In the genomic region with DNA sequence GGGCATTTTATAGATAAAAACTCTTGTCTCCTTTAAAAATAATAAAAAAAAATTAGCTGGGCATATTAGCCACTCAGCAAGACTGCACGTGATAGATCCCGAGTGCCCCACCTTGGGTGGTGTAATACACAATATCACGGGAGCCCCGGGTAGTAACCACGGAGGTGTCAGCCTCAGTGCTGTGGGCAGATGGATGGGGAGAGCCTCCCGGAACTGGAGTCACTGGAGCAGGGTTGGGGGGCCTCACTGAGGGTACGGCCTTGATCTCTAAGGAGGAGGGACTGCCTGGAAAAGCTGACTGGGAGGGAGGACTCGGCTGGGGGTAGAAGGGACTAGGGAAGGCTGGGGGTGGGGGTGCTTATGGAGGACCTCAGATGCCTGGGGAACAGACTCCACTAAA, we compare ENCODE assay signal across 38 cellular contexts. TPM values are rescaled to one million over a fixed set of nuclear protein-coding genes. Genes with fewer than 3 reads are reported as not detected.
"Had no signal": no experiment of that assay in that cellular context is flagged by ENCODE, and none has a peak within 500 bp of the region (broad histone marks: within the 10 kb centered on the region; RNA-seq: fewer than 3 reads in every experiment).

No MANE protein-coding gene starts in this region.

- H3K4me1 Mint-ChIP-seq: activated naive CD4-positive, alpha-beta T cell treated with anti-CD3 and anti-CD28 coated beads, Interleukin-2, amount 10 ng/mL, durations not matched to agents 7 days and 5 days; activated naive CD4-positive, alpha-beta T cell treated with anti-CD3 and anti-CD28 coated beads, Interleukin-2, amount 50 U/mL, for 24 hours; activated naive CD8-positive, alpha-beta T cell treated with anti-CD3 and anti-CD28 coated beads for 36 hours; activated naive CD8-positive, alpha-beta T cell treated with anti-CD3 and anti-CD28 coated beads, Interleukin-2, amount 50 U/mL, for 24 hours; activated T-helper 17 cell treated with anti-CD3 and anti-CD28 coated beads, Interleukin-2, amount 50 U/mL, for 72 hours had no signal

- H3K4me3 Mint-ChIP-seq: activated naive CD4-positive, alpha-beta T cell treated with anti-CD3 and anti-CD28 coated beads for 36 hours; activated naive CD4-positive, alpha-beta T cell treated with anti-CD3 and anti-CD28 coated beads, Interleukin-2, amount 10 ng/mL, durations not matched to agents 7 days and 5 days; activated naive CD4-positive, alpha-beta T cell treated with anti-CD3 and anti-CD28 coated beads, Interleukin-2, amount 50 U/mL, for 24 hours; activated naive CD8-positive, alpha-beta T cell; activated naive CD8-positive, alpha-beta T cell treated with anti-CD3 and anti-CD28 coated beads for 36 hours; activated naive CD8-positive, alpha-beta T cell treated with anti-CD3 and anti-CD28 coated beads, Interleukin-2, amount 10 ng/mL, durations not matched to agents 7 days and 5 days; activated naive CD8-positive, alpha-beta T cell treated with anti-CD3 and anti-CD28 coated beads, Interleukin-2, amount 50 U/mL, for 24 hours; activated T-cell treated with anti-CD3 and anti-CD28 coated beads, Interleukin-2, amount 50 U/mL, for 24 hours; activated T-cell treated with anti-CD3 and anti-CD28 coated beads, Interleukin-2, amount 50 U/mL, for 4 hours; activated T-cell treated with anti-CD3 and anti-CD28 coated beads, Interleukin-2, amount 50 U/mL, for 72 hours; activated T-helper 1 cell treated with anti-CD3 and anti-CD28 coated beads, Interleukin-12 subunit alpha, Interleukin-12 subunit beta, Interleukin-2, Interleukin-4 antibody, amounts not matched to agents 30 ng/mL and 10 ng/mL and 1 ng/mL, durations not matched to agents 14 hours and 24 hours and 36 hours; activated T-helper 17 cell treated with anti-CD3 and anti-CD28 coated beads, Interleukin-2, amount 50 U/mL, for 72 hours; brain; central memory CD8-positive, alpha-beta T cell had no signal

- H3K27ac Mint-ChIP-seq: activated naive CD4-positive, alpha-beta T cell treated with anti-CD3 and anti-CD28 coated beads for 36 hours; activated naive CD4-positive, alpha-beta T cell treated with anti-CD3 and anti-CD28 coated beads, Interleukin-2, amount 10 ng/mL, durations not matched to agents 7 days and 5 days; activated naive CD4-positive, alpha-beta T cell treated with anti-CD3 and anti-CD28 coated beads, Interleukin-2, amount 50 U/mL, for 24 hours; activated naive CD8-positive, alpha-beta T cell; activated naive CD8-positive, alpha-beta T cell treated with anti-CD3 and anti-CD28 coated beads for 36 hours; activated naive CD8-positive, alpha-beta T cell treated with anti-CD3 and anti-CD28 coated beads, Interleukin-2, amount 50 U/mL, for 24 hours; activated T-cell treated with anti-CD3 and anti-CD28 coated beads, Interleukin-2, amount 50 U/mL, for 24 hours; activated T-cell treated with anti-CD3 and anti-CD28 coated beads, Interleukin-2, amount 50 U/mL, for 72 hours; activated T-helper 1 cell treated with anti-CD3 and anti-CD28 coated beads, Interleukin-12 subunit alpha, Interleukin-12 subunit beta, Interleukin-2, Interleukin-4 antibody, amounts not matched to agents 30 ng/mL and 10 ng/mL and 1 ng/mL, durations not matched to agents 14 hours and 24 hours and 36 hours; activated T-helper 17 cell treated with anti-CD3 and anti-CD28 coated beads, Interleukin-2, amount 50 U/mL, for 72 hours; activated T-helper 2 cell treated with anti-CD3 and anti-CD28 coated beads, Interferon-gamma antibody, Interleukin-2, Interleukin-4, amounts not matched to agents 10 μg/mL and 5 μg/mL and 100 μg/mL, durations not matched to agents 14 hours and 24 hours and 36 hours; brain had no signal

- DNase-seq: activated CD8-positive, alpha-beta memory T cell treated with anti-CD3 and anti-CD28 coated beads, Interleukin-2, amount 50 U/mL, for 48 hours; activated effector memory CD4-positive, alpha-beta T cell treated with Interleukin-2 at 50 U/mL for 16 hours; activated gamma-delta T cell; activated gamma-delta T cell treated with Interleukin-2 at 50 U/mL for 16 hours; activated naive CD4-positive, alpha-beta T cell; activated naive CD4-positive, alpha-beta T cell treated with anti-CD3 and anti-CD28 coated beads for 36 hours; activated naive CD4-positive, alpha-beta T cell treated with anti-CD3 and anti-CD28 coated beads, Interleukin-2, amount 10 ng/mL, durations not matched to agents 7 days and 5 days; activated naive CD4-positive, alpha-beta T cell treated with anti-CD3 and anti-CD28 coated beads, Interleukin-2, amount 50 U/mL, for 16 hours; activated naive CD4-positive, alpha-beta T cell treated with Interleukin-2 at 50 U/mL for 16 hours; activated naive CD8-positive, alpha-beta T cell treated with anti-CD3 and anti-CD28 coated beads for 36 hours; activated naive CD8-positive, alpha-beta T cell treated with anti-CD3 and anti-CD28 coated beads, Interleukin-2, amount 10 ng/mL, durations not matched to agents 7 days and 5 days; activated naive CD8-positive, alpha-beta T cell treated with anti-CD3 and anti-CD28 coated beads, Interleukin-2, amount 50 U/mL, for 24 hours; activated T-cell treated with anti-CD3 and anti-CD28 coated beads for 4 hours; activated T-cell treated with anti-CD3 and anti-CD28 coated beads, Interleukin-2, amount 50 U/mL, for 1 hour; activated T-cell treated with anti-CD3 and anti-CD28 coated beads, Interleukin-2, amount 50 U/mL, for 24 hours; activated T-cell treated with anti-CD3 and anti-CD28 coated beads, Interleukin-2, amount 50 U/mL, for 4 hours; activated T-cell treated with anti-CD3 and anti-CD28 coated beads, Interleukin-2, amount 50 U/mL, for 48 hours; activated T-cell treated with anti-CD3 and anti-CD28 coated beads, Interleukin-2, amount 50 U/mL, for 72 hours; adrenal gland; amniotic stem cell; amygdala; anterior cingulate cortex; body of pancreas; brain microvascular endothelial cell; caudate nucleus; central memory CD4-positive, alpha-beta T cell had no signal

- H3K27ac ChIP-seq: adrenal gland, ascending aorta, body of pancreas, brain microvascular endothelial cell, breast epithelium, cardiac muscle cell had no signal

- H3K36me3 ChIP-seq: adrenal gland, ascending aorta, brain microvascular endothelial cell, breast epithelium, cardiac muscle cell had no signal

- H3K4me1 ChIP-seq: adrenal gland, ascending aorta, body of pancreas, breast epithelium had no signal

- ATAC-seq: activated naive CD4-positive, alpha-beta T cell treated with anti-CD3 and anti-CD28 coated beads, Interleukin-2, amount 50 U/mL, for 72 hours; activated naive CD8-positive, alpha-beta T cell treated with anti-CD3 and anti-CD28 coated beads, Interleukin-2, amount 50 U/mL, for 24 hours; activated T-cell treated with anti-CD3 and anti-CD28 coated beads, Interleukin-2, amount 50 U/mL, for 4 hours; activated T-cell treated with anti-CD3 and anti-CD28 coated beads, Interleukin-2, amount 50 U/mL, for 72 hours; activated T-helper 17 cell treated with anti-CD3 and anti-CD28 coated beads, Interleukin-2, amount 50 U/mL, for 72 hours; body of pancreas had no signal

- H3K27me3 ChIP-seq: ascending aorta, body of pancreas, breast epithelium, cardiac muscle cell had no signal

- H3K9me3 Mint-ChIP-seq: activated naive CD4-positive, alpha-beta T cell treated with anti-CD3 and anti-CD28 coated beads for 36 hours; activated naive CD4-positive, alpha-beta T cell treated with anti-CD3 and anti-CD28 coated beads, Interleukin-2, amount 10 ng/mL, durations not matched to agents 7 days and 5 days; activated naive CD4-positive, alpha-beta T cell treated with anti-CD3 and anti-CD28 coated beads, Interleukin-2, amount 50 U/mL, for 24 hours; activated naive CD4-positive, alpha-beta T cell treated with anti-CD3 and anti-CD28 coated beads, Interleukin-2, amount 50 U/mL, for 72 hours; activated naive CD8-positive, alpha-beta T cell treated with anti-CD3 and anti-CD28 coated beads for 36 hours; activated naive CD8-positive, alpha-beta T cell treated with anti-CD3 and anti-CD28 coated beads, Interleukin-2, amount 10 ng/mL, durations not matched to agents 7 days and 5 days; activated naive CD8-positive, alpha-beta T cell treated with anti-CD3 and anti-CD28 coated beads, Interleukin-2, amount 50 U/mL, for 24 hours; activated T-cell treated with anti-CD3 and anti-CD28 coated beads, Interleukin-2, amount 50 U/mL, for 24 hours; activated T-cell treated with anti-CD3 and anti-CD28 coated beads, Interleukin-2, amount 50 U/mL, for 4 hours; activated T-cell treated with anti-CD3 and anti-CD28 coated beads, Interleukin-2, amount 50 U/mL, for 72 hours; activated T-helper 1 cell treated with anti-CD3 and anti-CD28 coated beads, Interleukin-12 subunit alpha, Interleukin-12 subunit beta, Interleukin-2, Interleukin-4 antibody, amounts not matched to agents 30 ng/mL and 10 ng/mL and 1 ng/mL, durations not matched to agents 14 hours and 24 hours and 36 hours; activated T-helper 17 cell treated with anti-CD3 and anti-CD28 coated beads, Interleukin-2, amount 50 U/mL, for 72 hours; activated T-helper 2 cell treated with anti-CD3 and anti-CD28 coated beads, Interferon-gamma antibody, Interleukin-2, Interleukin-4, amounts not matched to agents 10 μg/mL and 5 μg/mL and 100 μg/mL, durations not matched to agents 14 hours and 24 hours and 36 hours; central memory CD8-positive, alpha-beta T cell had no signal

- H3K9me3 ChIP-seq: adrenal gland, ascending aorta, body of pancreas, breast epithelium had no signal

- H3K27me3 Mint-ChIP-seq: activated naive CD8-positive, alpha-beta T cell treated with anti-CD3 and anti-CD28 coated beads for 36 hours had no signal

- H3K4me3 ChIP-seq: adrenal gland, ascending aorta, body of pancreas, breast epithelium, cardiac muscle cell had no signal

- H3K36me3 Mint-ChIP-seq: activated naive CD4-positive, alpha-beta T cell treated with anti-CD3 and anti-CD28 coated beads, Interleukin-2, amount 10 ng/mL, durations not matched to agents 7 days and 5 days; activated naive CD4-positive, alpha-beta T cell treated with anti-CD3 and anti-CD28 coated beads, Interleukin-2, amount 50 U/mL, for 24 hours; activated naive CD4-positive, alpha-beta T cell treated with anti-CD3 and anti-CD28 coated beads, Interleukin-2, amount 50 U/mL, for 72 hours; activated naive CD8-positive, alpha-beta T cell treated with anti-CD3 and anti-CD28 coated beads for 36 hours; activated naive CD8-positive, alpha-beta T cell treated with anti-CD3 and anti-CD28 coated beads, Interleukin-2, amount 10 ng/mL, durations not matched to agents 7 days and 5 days; brain had no signal

RNA-seq across cellular contexts. Expression of gene LEP, which starts 12.6 kb away (rescaled TPM):
- total RNA-seq: activated naive CD4-positive, alpha-beta T cell treated with anti-CD3 and anti-CD28 coated beads for 36 hours; activated naive CD4-positive, alpha-beta T cell treated with anti-CD3 and anti-CD28 coated beads, Interleukin-2, amount 50 U/mL, for 72 hours; activated naive CD8-positive, alpha-beta T cell treated with anti-CD3 and anti-CD28 coated beads for 36 hours; activated naive CD8-positive, alpha-beta T cell treated with anti-CD3 and anti-CD28 coated beads, Interleukin-2, amount 10 ng/mL, durations not matched to agents 7 days and 5 days; activated T-cell treated with anti-CD3 and anti-CD28 coated beads, Interleukin-2, amount 50 U/mL, for 4 hours; activated T-cell treated with anti-CD3 and anti-CD28 coated beads, Interleukin-2, amount 50 U/mL, for 72 hours; activated T-helper 1 cell treated with anti-CD3 and anti-CD28 coated beads, Interleukin-12 subunit alpha, Interleukin-12 subunit beta, Interleukin-2, Interleukin-4 antibody, amounts not matched to agents 30 ng/mL and 10 ng/mL and 1 ng/mL, durations not matched to agents 14 hours and 24 hours and 36 hours; activated T-helper 17 cell treated with anti-CD3 and anti-CD28 coated beads, Interleukin-2, amount 50 U/mL, for 72 hours; activated T-helper 2 cell treated with anti-CD3 and anti-CD28 coated beads, Interferon-gamma antibody, Interleukin-2, Interleukin-4, amounts not matched to agents 10 μg/mL and 5 μg/mL and 100 μg/mL, durations not matched to agents 14 hours and 24 hours and 36 hours; ascending aorta; astrocyte; cardiac muscle cell had no signal
- polyA plus RNA-seq: cardiac muscle cell had no signal
